In genomic region chr3:4492240-4493007, GRCh38 we compare ENCODE assay signal across 2 cellular contexts.
TF ChIP-seq lines count a peak whose summit lies in the region.

No MANE protein-coding gene starts in this region.

TF ChIP-seq in GM23338, 12 proteins besides CTCF, POLR2A, EP300 and RAD21:
- TF ChIP-seq STAT1 (IDR thresholded peaks at IDR 0.05; ENCODE audit: unreplicated experiment): no peak
- no peak for TF ChIP-seq ZNF114 (CRISPR knock-in tag; IDR thresholded peaks at IDR 0.05)
- no peak for TF ChIP-seq JUNB (IDR thresholded peaks at IDR 0.05; ENCODE audit: unreplicated experiment)
- no peak for TF ChIP-seq ZNF462 (CRISPR knock-in tag; IDR thresholded peaks at IDR 0.05)

TF ChIP-seq in H1, 55 proteins besides CTCF, POLR2A, EP300 and RAD21:
- TF ChIP-seq KDM1A (IDR thresholded peaks at IDR 0.05; ENCODE audit: borderline replicate concordance, low read length) (no peak), CBX5 (IDR thresholded peaks at IDR 0.05; ENCODE audit: low read depth, low read length) (no peak), TCF12 (IDR thresholded peaks at IDR 0.05; ENCODE audit: low read depth, low read length) (no peak), SIN3A (conservative IDR thresholded peaks at IDR 0.05 in 1 of 2, IDR thresholded peaks at IDR 0.05 in 1 of 2; ENCODE audit: low read depth in 1 of 2, low read length in 2 of 2) (no peak; a peak in 1 of 4 replicates), TEAD4 (IDR thresholded peaks at IDR 0.05; ENCODE audit: low read depth, low read length) (peak; percentile 76; the same call in 1 of the 2 replicates), ASH2L (IDR thresholded peaks at IDR 0.05; ENCODE audit: low read length) (peak; percentile 57), SP1 (IDR thresholded peaks at IDR 0.05; ENCODE audit: low read depth, low read length) (no peak), ATF2 (IDR thresholded peaks at IDR 0.05; ENCODE audit: low read length) (peak; percentile 15; the same call in 1 of the 2 replicates), FOSL1 (IDR thresholded peaks at IDR 0.05; ENCODE audit: insufficient read depth, low read depth, low read length) (no peak), MAX (IDR thresholded peaks at IDR 0.05) (no peak), TAF7 (optimal IDR thresholded peaks at IDR 0.05; ENCODE audit: borderline replicate concordance, low read depth, low read length) (peak; percentile 62), POLR2AphosphoS5 (IDR thresholded peaks at IDR 0.05; ENCODE audit: low read depth, low read length) (peak; percentile 60; the same call in 1 of the 2 replicates), CTBP2 (IDR thresholded peaks at IDR 0.05; ENCODE audit: borderline replicate concordance, insufficient read depth, insufficient read length, low read length) (no peak), HDAC6 (IDR thresholded peaks at IDR 0.05; ENCODE audit: low read depth, low read length) (no peak), BCL11A (IDR thresholded peaks at IDR 0.05; ENCODE audit: low read depth in 2 of 2, low read length in 2 of 2) (no peak), KDM4A (IDR thresholded peaks at IDR 0.05; ENCODE audit: low read depth, low read length, severe bottlenecking) (no peak), GABPA (IDR thresholded peaks at IDR 0.05; ENCODE audit: borderline replicate concordance, insufficient read depth, low read length) (no peak), TAF1 (IDR thresholded peaks at IDR 0.05; ENCODE audit: low read depth, low read length) (peak; percentile 48; the same call in 1 of the 2 replicates), RFX5 (IDR thresholded peaks at IDR 0.05; ENCODE audit: borderline replicate concordance, low read depth, low read length) (no peak), PHF8 (conservative IDR thresholded peaks at IDR 0.05; ENCODE audit: low read depth, low read length) (peak; percentile 49), RBBP5 (IDR thresholded peaks at IDR 0.05; ENCODE audit: borderline replicate concordance, low read depth, low read length) (peak; percentile 74; the same call in 1 of the 2 replicates), POU5F1 (IDR thresholded peaks at IDR 0.05; ENCODE audit: low read depth, low read length) (no peak), TBP (IDR thresholded peaks at IDR 0.05; ENCODE audit: low read depth, low read length) (peak; percentile 54), RXRA (IDR thresholded peaks at IDR 0.05; ENCODE audit: insufficient read depth, low read depth, low read length) (no peak)
